In the genomic region with DNA sequence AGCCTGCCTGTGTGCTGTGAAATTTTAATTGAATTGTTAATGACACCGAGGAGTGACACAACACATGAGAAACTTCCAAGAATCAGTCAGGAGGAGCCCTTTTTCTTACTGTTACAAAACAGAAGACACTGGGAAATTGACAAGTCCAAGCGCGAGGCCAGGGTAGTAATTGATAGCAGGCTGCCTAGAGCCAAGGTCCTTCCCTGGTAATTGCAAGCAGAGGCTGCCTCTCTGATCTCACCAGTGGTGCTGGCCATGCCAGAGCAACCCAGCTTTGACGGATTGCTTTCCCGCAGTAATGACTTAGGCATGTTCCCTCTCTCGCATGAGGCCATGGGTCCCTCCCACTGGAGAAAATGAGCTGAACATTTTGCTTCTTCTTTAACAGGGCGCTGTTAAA, we compare ENCODE assay signal across 10 cellular contexts.
DNase-seq lines count a peak whose midpoint lies in the region; ATAC-seq and TF ChIP-seq lines count a peak whose summit lies in the region.
"Had no signal": no experiment of that assay in that cellular context is flagged by ENCODE, and none has a peak within 500 bp of the region (broad histone marks: within the 10 kb centered on the region; RNA-seq: fewer than 3 reads in every experiment).

No MANE protein-coding gene starts in this region.

- no peak for TF ChIP-seq CTCF in cardiac fibroblast (IDR thresholded peaks at IDR 0.05; ENCODE audit: low read depth, low read length)

- peak; percentile 13 for DNase-seq in H4 (ENCODE audit: low spot score)
- DNase-seq in cardiac fibroblast (ENCODE audit: low read depth in 2 of 2), result peak; percentile 28 to 42
- DNase-seq in left lobe of liver (ENCODE audit: low spot score), result no peak
- peak; percentile 93 for DNase-seq in stromal cell of bone marrow (ENCODE audit: low read depth)
- no peak for DNase-seq in activated T-cell treated with anti-CD3 and anti-CD28 coated beads for 4 hours
- DNase-seq in DMS53 (lab: John Stamatoyannopoulos, UW), result no peak
- DNase-seq: activated gamma-delta T cell, NCI-H2107 had no signal

- H3K4me3 ChIP-seq in cardiac fibroblast (replicated peaks in 1 of 2; ENCODE audit: low read depth in 2 of 2, low read length in 2 of 2), result no peak overlapping the region

- peak; percentile 13 for ATAC-seq in left lobe of liver
- ATAC-seq in HG02970 (IDR thresholded peaks at IDR 0.05; ENCODE audit: low FRiP score, unreplicated experiment), result no peak
- ATAC-seq in HG03139 (IDR thresholded peaks at IDR 0.05; ENCODE audit: unreplicated experiment), result no peak

Comparison
In these comparisons a context has a peak if more than half of its experiments do, and no peak if none do; other contexts are left out.
1. DNase-seq: peak in H4 (single experiment), cardiac fibroblast (2 of 2) and stromal cell of bone marrow (single experiment); none in left lobe of liver (single experiment), activated T-cell treated with anti-CD3 and anti-CD28 coated beads for 4 hours (single experiment) and DMS53 (single experiment).